23 cellular contexts compared by ENCODE assay signal in the genomic region with DNA sequence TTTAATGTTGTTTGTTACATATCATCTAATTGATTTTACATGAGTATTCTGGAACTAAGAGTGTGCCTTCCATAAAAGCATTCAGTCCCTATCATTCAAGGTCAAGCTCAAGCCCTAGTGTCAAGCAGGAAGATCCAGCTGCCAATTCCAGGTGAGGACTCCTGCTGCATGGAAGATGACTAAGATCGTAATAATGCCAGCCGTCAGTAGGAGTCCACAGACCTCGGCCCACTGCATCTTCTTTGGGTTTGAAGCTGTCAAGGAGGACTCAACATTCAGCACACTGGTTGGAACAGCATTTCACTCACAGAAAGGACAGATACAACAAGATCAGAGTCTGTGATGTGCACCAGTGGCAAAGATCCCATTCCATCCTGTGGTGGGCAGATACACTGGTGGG.
"Had no signal": no experiment of that assay in that cellular context is flagged by ENCODE, and none has a peak within 500 bp of the region (broad histone marks: within the 10 kb centered on the region; RNA-seq: fewer than 3 reads in every experiment).

No MANE protein-coding gene starts in this region.

- H3K9me3 ChIP-seq: ascending aorta, heart left ventricle, right atrium auricular region, stomach, tibial artery had no signal

- H3K27ac ChIP-seq: ascending aorta, cardiac muscle cell, coronary artery, dorsolateral prefrontal cortex, neural progenitor cell, right atrium auricular region, tibial artery had no signal

- H3K4me1 ChIP-seq: ascending aorta, neural progenitor cell, tibial artery had no signal

- H3K27me3 ChIP-seq: ascending aorta, cardiac muscle cell, dorsolateral prefrontal cortex, heart left ventricle, neural progenitor cell, right atrium auricular region, stomach, tibial artery had no signal

- H3K4me3 ChIP-seq: ascending aorta, cardiac muscle cell, coronary artery, dorsolateral prefrontal cortex, heart left ventricle, neural progenitor cell, right atrium auricular region, stomach, tibial artery had no signal

- ATAC-seq: effector memory CD8-positive, alpha-beta T cell; natural killer cell; stimulated activated naive B cell treated with anti-CD40 and anti-IgM and Interleukin-4, amounts not matched to agents 10 μg/mL and 1 μg/mL and 100 μg/mL, for 72 hours had no signal

- DNase-seq: activated CD4-positive, alpha-beta T cell treated with anti-CD3 and anti-CD28 coated beads for 4 hours; activated CD4-positive, alpha-beta T cell treated with anti-CD3 and anti-CD28 coated beads, Interleukin-2, amount 50 U/mL, for 4 hours; activated CD8-positive, alpha-beta memory T cell treated with anti-CD3 and anti-CD28 coated beads for 24 hours; activated effector memory CD4-positive, alpha-beta T cell treated with anti-CD3 and anti-CD28 coated beads, Interleukin-2, amount 50 U/mL, for 16 hours; activated naive CD4-positive, alpha-beta T cell treated with anti-CD3 and anti-CD28 coated beads, Interleukin-2, amount 10 ng/mL, durations not matched to agents 7 days and 5 days; activated naive CD8-positive, alpha-beta T cell treated with anti-CD3 and anti-CD28 coated beads, Interleukin-2, amount 10 ng/mL, durations not matched to agents 7 days and 5 days; cerebellar nuclear complex; dorsolateral prefrontal cortex; effector memory CD8-positive, alpha-beta T cell; erythroblast; heart left ventricle; midbrain; natural killer cell; stimulated activated CD4-positive, alpha-beta T cell treated with anti-CD3 and anti-CD28 coated beads, Interleukin-15, amount 100 ng/mL, for 24 hours; stimulated activated CD4-positive, alpha-beta T cell treated with anti-CD3 and anti-CD28 coated beads, Interleukin-2, amount 100 ng/mL, for 24 hours; stimulated activated naive B cell treated with anti-CD40 and anti-IgM and Interleukin-4, amounts not matched to agents 10 μg/mL and 1 μg/mL and 100 μg/mL, for 72 hours; stomach; tibial artery had no signal

- H3K36me3 ChIP-seq: ascending aorta, neural progenitor cell had no signal
